Comparison of ENCODE assay signal across 12 cellular contexts in the genomic region with DNA sequence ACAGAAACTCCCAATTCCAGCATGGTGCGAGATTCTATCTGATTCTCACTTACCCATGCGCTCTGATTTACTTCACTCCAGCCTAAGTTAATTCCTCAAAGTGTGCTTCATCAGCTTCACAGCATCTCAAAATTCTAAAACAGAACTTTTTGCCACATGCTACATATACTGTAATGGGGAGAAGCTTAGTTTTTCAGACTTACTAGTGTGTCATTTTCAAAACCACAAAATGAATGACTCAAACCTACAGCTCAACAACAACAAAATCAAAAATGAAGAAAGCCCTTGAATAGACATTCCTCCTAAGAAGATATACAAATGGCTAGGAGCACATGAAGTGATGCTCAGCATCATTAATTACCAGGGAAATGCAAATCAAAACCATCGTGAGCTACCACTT. TPM values are rescaled to one million over a fixed set of nuclear protein-coding genes. Genes with fewer than 3 reads are reported as not detected.
DNase-seq lines count a peak whose midpoint lies in the region; ATAC-seq and TF ChIP-seq lines count a peak whose summit lies in the region.
"Had no signal": no experiment of that assay in that cellular context is flagged by ENCODE, and none has a peak within 500 bp of the region (broad histone marks: within the 10 kb centered on the region; RNA-seq: fewer than 3 reads in every experiment).

No MANE protein-coding gene starts in this region.

- peaks cover 0 to 65% (median 23%) of the 10 kb centered on the region in 4 donors for H3K4me1 ChIP-seq in tibial nerve

- no peak for TF ChIP-seq EP300 in tibial nerve (IDR thresholded peaks at IDR 0.05)

- H3K27ac ChIP-seq in tibial nerve: peak overlapping the region in 1 of 4 donors; percentile 23
- H3K27ac ChIP-seq: epithelial cell of prostate had no signal

- no peaks in the 10 kb centered on the region for H3K36me3 Mint-ChIP-seq in natural killer cell treated with Interleukin-12 subunit alpha and Interleukin-12 subunit beta and Interleukin-15 and Interleukin-18, amount 100 ng/mL, for 72 hours

- no peaks in the 10 kb centered on the region for H3K9me3 ChIP-seq in tibial nerve

- H3K4me1 Mint-ChIP-seq in natural killer cell treated with Interleukin-12 subunit alpha and Interleukin-12 subunit beta and Interleukin-15 and Interleukin-18, amount 100 ng/mL, for 72 hours (ENCODE audit: low read depth in 2 of 2): peaks cover 67 to 72% of the 10 kb centered on the region in 2 donors

- ATAC-seq in natural killer cell treated with Interleukin-12 subunit alpha and Interleukin-12 subunit beta and Interleukin-15 and Interleukin-18, amount 100 ng/mL, for 72 hours: peak; percentile 67 to 85
- ATAC-seq in GM21367 (IDR thresholded peaks at IDR 0.05; ENCODE audit: unreplicated experiment): no peak

- H3K36me3 ChIP-seq in tibial nerve: peaks cover 0 to 4% (median 0%) of the 10 kb centered on the region in 3 donors

- DNase-seq in EH (ENCODE audit: low read depth) (peak; percentile 76), MV-4-11 (lab: John Stamatoyannopoulos, UW) (peak; percentile 33), astrocyte of the spinal cord (ENCODE audit: low read depth, low spot score) (peak; percentile 44), HuH-7 (ENCODE audit: low spot score) (no peak), tibial nerve (ENCODE audit: low spot score in 2 of 2) (no peak), GM10266 (ENCODE audit: extremely low spot score) (no peak)
- DNase-seq in natural killer cell treated with Interleukin-12 subunit alpha and Interleukin-12 subunit beta and Interleukin-15 and Interleukin-18, amount 100 ng/mL, for 72 hours (ENCODE audit: low spot score): no peak
- DNase-seq: DMS 273 treated with DMSO at 0.1 percent for 48 hours; stimulated activated CD4-positive, alpha-beta T cell treated with anti-CD3 and anti-CD28 coated beads, Interleukin-15, amount 100 ng/mL, for 24 hours had no signal

- in situ Hi-C loops in astrocyte of the spinal cord (cut with HindIII; ENCODE audit: low sequenced_read_pairs): no loop called here

- H3K27me3 Mint-ChIP-seq in natural killer cell treated with Interleukin-12 subunit alpha and Interleukin-12 subunit beta and Interleukin-15 and Interleukin-18, amount 100 ng/mL, for 72 hours: no peaks in the 10 kb centered on the region

- no peak for TF ChIP-seq CTCF in astrocyte of the spinal cord (IDR thresholded peaks at IDR 0.05; ENCODE audit: low read depth, low read length)
- TF ChIP-seq CTCF in tibial nerve (IDR thresholded peaks at IDR 0.05): no peak
- TF ChIP-seq CTCF in GM10266 (IDR thresholded peaks at IDR 0.05; ENCODE audit: control insufficient read depth, insufficient read depth, low read depth, missing control alignments): no peak

- H3K27me3 ChIP-seq in tibial nerve: no peaks in the 10 kb centered on the region

- H3K4me3 Mint-ChIP-seq in natural killer cell treated with Interleukin-12 subunit alpha and Interleukin-12 subunit beta and Interleukin-15 and Interleukin-18, amount 100 ng/mL, for 72 hours: peak overlapping the region; percentile 64
- H3K4me3 Mint-ChIP-seq: nephron had no signal

- H3K4me3 ChIP-seq in astrocyte of the spinal cord (ENCODE audit: low read depth, low read length) (no peak overlapping the region), tibial nerve (no peak overlapping the region)

- peak overlapping the region; percentile 69 to 84 for H3K27ac Mint-ChIP-seq in natural killer cell treated with Interleukin-12 subunit alpha and Interleukin-12 subunit beta and Interleukin-15 and Interleukin-18, amount 100 ng/mL, for 72 hours

- 92 to 94% methylated on average over 3 of the region's 3 CpGs for WGBS in tibial nerve, 2 donors

- TF ChIP-seq POLR2A in tibial nerve (IDR thresholded peaks at IDR 0.05): no peak

- H3K9me3 Mint-ChIP-seq in natural killer cell treated with Interleukin-12 subunit alpha and Interleukin-12 subunit beta and Interleukin-15 and Interleukin-18, amount 100 ng/mL, for 72 hours: no peaks in the 10 kb centered on the region
- H3K9me3 Mint-ChIP-seq: nephron had no signal

RNA-seq across cellular contexts. Expression of a gene that starts 14.9 kb away (rescaled TPM):
- 10 to 100 TPM; 55.2 to 67.8 TPM for total RNA-seq in natural killer cell treated with Interleukin-12 subunit alpha and Interleukin-12 subunit beta and Interleukin-15 and Interleukin-18, amount 100 ng/mL, for 72 hours
- total RNA-seq in tibial nerve: 10 to 100 TPM; 23.7 to 36.8 (median 30.4) TPM

Comparison
In these comparisons a context has a peak if more than half of its experiments do, and no peak if none do; other contexts are left out.
1. DNase-seq: peak in EH (single experiment), MV-4-11 (single experiment) and astrocyte of the spinal cord (single experiment); none in natural killer cell treated with Interleukin-12 subunit alpha and Interleukin-12 subunit beta and Interleukin-15 and Interleukin-18, amount 100 ng/mL, for 72 hours (single experiment), HuH-7 (single experiment), tibial nerve (0 of 2) and GM10266 (single experiment).